9 cellular contexts compared by ENCODE assay signal in the genomic region with DNA sequence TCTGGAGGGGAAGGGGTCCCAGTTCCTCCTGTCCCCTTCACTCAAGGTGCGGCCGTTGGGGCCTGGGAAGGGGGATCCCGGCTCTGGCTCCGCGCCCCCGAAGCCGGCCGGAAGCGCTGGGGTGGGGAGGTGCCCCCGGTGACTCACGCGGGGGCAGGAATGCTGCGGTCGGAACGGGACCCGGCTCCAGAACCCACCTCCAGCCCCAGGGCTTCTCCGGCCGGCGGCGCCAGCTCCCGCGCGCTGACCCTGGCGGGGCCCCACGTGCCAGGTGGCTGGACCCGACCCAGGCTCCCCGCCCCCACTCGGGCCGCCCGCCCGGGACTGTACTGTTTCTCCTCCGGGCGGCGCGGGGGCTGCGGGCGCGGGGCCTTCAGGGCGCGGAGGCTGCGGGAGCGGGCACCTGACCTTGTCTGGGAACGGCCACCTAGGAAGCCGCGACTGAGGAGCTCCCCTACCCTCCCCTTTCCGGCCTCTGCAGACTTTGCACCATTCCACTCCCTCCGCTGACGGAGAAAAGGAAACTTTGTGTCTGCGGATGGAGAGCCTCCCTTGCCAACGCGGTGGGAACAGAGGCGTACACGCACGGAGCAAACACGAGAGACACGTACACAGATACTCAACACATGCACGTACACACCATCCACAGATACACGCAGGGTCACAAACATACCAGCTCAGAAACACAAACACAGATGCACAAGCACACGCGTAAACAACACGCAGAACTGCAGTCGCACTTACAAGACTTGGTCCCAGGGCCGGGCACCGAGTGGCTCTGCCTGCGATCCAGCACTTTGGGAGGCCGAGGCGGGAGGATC. TPM values are rescaled to one million over a fixed set of nuclear protein-coding genes. Genes with fewer than 3 reads are reported as not detected.
DNase-seq lines count a peak whose midpoint lies in the region; ATAC-seq and TF ChIP-seq lines count a peak whose summit lies in the region.
"Had no signal": no experiment of that assay in that cellular context is flagged by ENCODE, and none has a peak within 500 bp of the region (broad histone marks: within the 10 kb centered on the region; RNA-seq: fewer than 3 reads in every experiment).

No MANE protein-coding gene starts in this region.

- in situ Hi-C loops in GM23248 (cut with MboI), result no loop called here
- in situ Hi-C loops in brain microvascular endothelial cell (cut with HindIII; ENCODE audit: low pct_ligation_motif_present, low sequenced_read_pairs), result no loop called here
- in situ Hi-C loops in gastrocnemius medialis (cut with MboI; ENCODE audit: low sequenced_read_pairs in 4 of 4), result no loop called here

- peak; percentile 54 to 70 for ATAC-seq in gastrocnemius medialis
- ATAC-seq in HG02885 (IDR thresholded peaks at IDR 0.05; ENCODE audit: poor library complexity, unreplicated experiment), result no peak
- no peak for ATAC-seq in GM19023 (IDR thresholded peaks at IDR 0.05; ENCODE audit: unreplicated experiment)
- no peak for ATAC-seq in HG02759 (IDR thresholded peaks at IDR 0.05; ENCODE audit: unreplicated experiment)

- intact Hi-C loops in gastrocnemius medialis (cut with DNase I; ENCODE audit: low total_unique reads), result loop anchor here (1.0 kb wide), 1 partner anchor 36 kb away; no protein-coding TSS in a partner anchor

- H3K9me3 ChIP-seq in GM23248 (ENCODE audit: low read depth) (no peaks in the 10 kb centered on the region), iPS-18c (ENCODE audit: control insufficient read depth, insufficient read depth, low read length) (no peaks in the 10 kb centered on the region), gastrocnemius medialis (no peaks in the 10 kb centered on the region)

- H3K9me2 ChIP-seq in GM23248 (ENCODE audit: insufficient read depth), result no peaks in the 10 kb centered on the region

- DNase-seq in GM23248 (peak; percentile 96), T-helper 9 cell (peak; percentile 20), brain microvascular endothelial cell (peak; percentile 66), gastrocnemius medialis (peak in 1 of 2 donors; percentile 52)

- TF ChIP-seq POLR2A in gastrocnemius medialis (IDR thresholded peaks at IDR 0.05), result no peak

- no peaks in the 10 kb centered on the region for H4K20me1 ChIP-seq in GM23248 (ENCODE audit: insufficient read depth)

- TF ChIP-seq CTCF in brain microvascular endothelial cell (IDR thresholded peaks at IDR 0.05; ENCODE audit: low read depth, low read length, missing control alignments) (no peak), gastrocnemius medialis (IDR thresholded peaks at IDR 0.05 in 4 of 5, conservative IDR thresholded peaks at IDR 0.05 in 1 of 5) (peak in 2 of 5 experiments; percentile 13 to 20)

- H3K4me3 ChIP-seq in GM23248 (peak overlapping the region; percentile 56), brain microvascular endothelial cell (ENCODE audit: low read depth, low read length) (peak overlapping the region; percentile 37), iPS-18c (ENCODE audit: insufficient read depth, low read depth, low read length) (peak overlapping the region; percentile 50), gastrocnemius medialis (peak overlapping the region; percentile 41 to 60 (median 56))

- peak overlapping the region; percentile 74 for H3K4me2 ChIP-seq in GM23248 (ENCODE audit: unreplicated experiment)
- H3K4me2 ChIP-seq: KMS-11 had no signal

- H3K27ac ChIP-seq in GM23248 (peak overlapping the region; percentile 92), brain microvascular endothelial cell (peak overlapping the region; percentile 97), gastrocnemius medialis (peak overlapping the region; percentile 68 to 80 (median 76))
- H3K27ac ChIP-seq: KMS-11 had no signal

- peaks cover 86% of the 10 kb centered on the region for H3K79me2 ChIP-seq in GM23248 (ENCODE audit: insufficient read depth)

- no peaks in the 10 kb centered on the region for H3K27me3 ChIP-seq in GM23248 (replicated peaks; ENCODE audit: insufficient read depth)
- no peaks in the 10 kb centered on the region for H3K27me3 ChIP-seq in brain microvascular endothelial cell (replicated peaks)
- peaks cover 0 to 11% (median 11%) of the 10 kb centered on the region in 3 donors for H3K27me3 ChIP-seq in gastrocnemius medialis

- H3K36me3 ChIP-seq in GM23248 (ENCODE audit: low read depth) (peaks cover 46% of the 10 kb centered on the region), brain microvascular endothelial cell (replicated peaks) (peaks cover 35% of the 10 kb centered on the region), gastrocnemius medialis (no peaks in the 10 kb centered on the region)

- H3K4me1 ChIP-seq in GM23248 (ENCODE audit: insufficient read depth) (peaks cover 58% of the 10 kb centered on the region), gastrocnemius medialis (peaks cover 6 to 10% of the 10 kb centered on the region in 2 donors)

- no peak overlapping the region for H2AFZ ChIP-seq in GM23248

- peaks cover 72% of the 10 kb centered on the region for H3F3A ChIP-seq in GM23248 (ENCODE audit: insufficient read depth)

- peak overlapping the region; percentile 76 for H3K9ac ChIP-seq in GM23248
- H3K9ac ChIP-seq: KMS-11 had no signal

- WGBS in GM23248 (ENCODE audit: low coverage in 1 of 2, low lambda C conversion rate in 2 of 2, missing lambda C conversion rate in 2 of 2), 2 experiments, result 7 to 10% methylated on average over 44 to 57 of the region's 67 CpGs

RNA-seq across cellular contexts. Expression of a gene that starts 7.2 kb away (rescaled TPM):
- 401 and 421 TPM in 2 replicates for total RNA-seq in GM23248 (2014; rRNA removed; shearing (Covaris generic))
- 340 and 348 TPM in 2 replicates for polyA plus RNA-seq in GM23248 (2016; fragmentation: Nextera tagmentation; extraction: Ambion mirVana)
- total RNA-seq in gastrocnemius medialis, result 10 to 100 TPM; 17.4 to 49.2 (median 37.4) TPM

RNA-seq across cellular contexts. Expression of a gene that starts 33.2 kb away (rescaled TPM):
- total RNA-seq in GM23248 (2014; rRNA removed; shearing (Covaris generic)), result 0.13 TPM in 1 of 2 replicates, not detected in the other
- polyA plus RNA-seq in GM23248 (2016; fragmentation: Nextera tagmentation; extraction: Ambion mirVana), result not detected in 2 replicates
- total RNA-seq in gastrocnemius medialis, result under 1 TPM in 2 of 4 donors, not detected in 2; 0.31 to 0.64 TPM

RNA-seq across cellular contexts. Expression of a gene that starts 37.9 kb away (rescaled TPM):
- total RNA-seq in GM23248 (2014; rRNA removed; shearing (Covaris generic)), result 107 and 111 TPM in 2 replicates
- polyA plus RNA-seq in GM23248 (2016; fragmentation: Nextera tagmentation; extraction: Ambion mirVana), result 105 and 112 TPM in 2 replicates
- 100 to 1,000 TPM in 1 of 4 donors, 10 to 100 TPM in 3; 49.5 to 101 (median 92.4) TPM for total RNA-seq in gastrocnemius medialis

Comparison
In these comparisons a context has a peak if more than half of its experiments do, and no peak if none do; other contexts are left out.
1. ATAC-seq: peak in gastrocnemius medialis (2 of 2); none in HG02885 (single experiment), GM19023 (single experiment) and HG02759 (single experiment).
2. Peak in every context shown above with its lines, with median percentiles within 50 percentile points of each other: H3K27ac ChIP-seq and H3K4me3 ChIP-seq.